Comparison of ENCODE assay signal across 1 cellular context in the genomic region with DNA sequence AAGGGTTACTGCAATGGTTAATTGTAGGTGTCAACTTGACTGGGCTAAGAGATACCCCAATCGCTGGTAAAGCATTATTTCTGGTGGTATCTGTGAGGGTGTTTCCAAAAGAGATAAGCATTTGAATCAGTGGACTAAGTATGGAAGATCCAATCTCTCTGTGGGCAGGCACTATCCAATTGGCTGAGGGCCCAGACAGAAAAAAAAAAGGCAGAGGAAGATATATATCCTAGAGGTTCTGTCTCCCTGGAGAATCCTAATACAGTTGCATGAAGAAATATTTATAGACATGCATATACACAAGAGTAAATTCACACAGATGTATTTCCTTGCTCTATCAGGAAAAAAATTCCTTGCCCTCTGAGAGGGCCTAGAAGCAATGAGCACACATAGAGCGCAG.
TF ChIP-seq lines count a peak whose summit lies in the region.

No MANE protein-coding gene starts in this region.

TF ChIP-seq in A549, 52 proteins besides CTCF, POLR2A, EP300 and RAD21 (continued from another document):
- no peak for TF ChIP-seq ZFP36 (IDR thresholded peaks at IDR 0.05; ENCODE audit: borderline replicate concordance, partially characterized antibody)
- no peak for TF ChIP-seq SREBF2 (IDR thresholded peaks at IDR 0.05)
- TF ChIP-seq HDAC2 (IDR thresholded peaks at IDR 0.05), result no peak
- TF ChIP-seq, protein P1, sequence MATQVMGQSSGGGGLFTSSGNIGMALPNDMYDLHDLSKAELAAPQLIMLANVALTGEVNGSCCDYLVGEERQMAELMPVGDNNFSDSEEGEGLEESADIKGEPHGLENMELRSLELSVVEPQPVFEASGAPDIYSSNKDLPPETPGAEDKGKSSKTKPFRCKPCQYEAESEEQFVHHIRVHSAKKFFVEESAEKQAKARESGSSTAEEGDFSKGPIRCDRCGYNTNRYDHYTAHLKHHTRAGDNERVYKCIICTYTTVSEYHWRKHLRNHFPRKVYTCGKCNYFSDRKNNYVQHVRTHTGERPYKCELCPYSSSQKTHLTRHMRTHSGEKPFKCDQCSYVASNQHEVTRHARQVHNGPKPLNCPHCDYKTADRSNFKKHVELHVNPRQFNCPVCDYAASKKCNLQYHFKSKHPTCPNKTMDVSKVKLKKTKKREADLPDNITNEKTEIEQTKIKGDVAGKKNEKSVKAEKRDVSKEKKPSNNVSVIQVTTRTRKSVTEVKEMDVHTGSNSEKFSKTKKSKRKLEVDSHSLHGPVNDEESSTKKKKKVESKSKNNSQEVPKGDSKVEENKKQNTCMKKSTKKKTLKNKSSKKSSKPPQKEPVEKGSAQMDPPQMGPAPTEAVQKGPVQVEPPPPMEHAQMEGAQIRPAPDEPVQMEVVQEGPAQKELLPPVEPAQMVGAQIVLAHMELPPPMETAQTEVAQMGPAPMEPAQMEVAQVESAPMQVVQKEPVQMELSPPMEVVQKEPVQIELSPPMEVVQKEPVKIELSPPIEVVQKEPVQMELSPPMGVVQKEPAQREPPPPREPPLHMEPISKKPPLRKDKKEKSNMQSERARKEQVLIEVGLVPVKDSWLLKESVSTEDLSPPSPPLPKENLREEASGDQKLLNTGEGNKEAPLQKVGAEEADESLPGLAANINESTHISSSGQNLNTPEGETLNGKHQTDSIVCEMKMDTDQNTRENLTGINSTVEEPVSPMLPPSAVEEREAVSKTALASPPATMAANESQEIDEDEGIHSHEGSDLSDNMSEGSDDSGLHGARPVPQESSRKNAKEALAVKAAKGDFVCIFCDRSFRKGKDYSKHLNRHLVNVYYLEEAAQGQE (IDR thresholded peaks at IDR 0.05), result no peak
- TF ChIP-seq, protein P2, sequence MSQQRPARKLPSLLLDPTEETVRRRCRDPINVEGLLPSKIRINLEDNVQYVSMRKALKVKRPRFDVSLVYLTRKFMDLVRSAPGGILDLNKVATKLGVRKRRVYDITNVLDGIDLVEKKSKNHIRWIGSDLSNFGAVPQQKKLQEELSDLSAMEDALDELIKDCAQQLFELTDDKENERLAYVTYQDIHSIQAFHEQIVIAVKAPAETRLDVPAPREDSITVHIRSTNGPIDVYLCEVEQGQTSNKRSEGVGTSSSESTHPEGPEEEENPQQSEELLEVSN (IDR thresholded peaks at IDR 0.05; ENCODE audit: borderline replicate concordance, low read depth), result no peak
- no peak for TF ChIP-seq MAZ (IDR thresholded peaks at IDR 0.05; ENCODE audit: borderline replicate concordance, low read depth, low read length)
